In genomic region chr3:110859993-110860392, GRCh38 we compare ENCODE assay signal across 25 cellular contexts.
"Had no signal": no experiment of that assay in that cellular context is flagged by ENCODE, and none has a peak within 500 bp of the region (broad histone marks: within the 10 kb centered on the region; RNA-seq: fewer than 3 reads in every experiment).

No MANE protein-coding gene starts in this region.

- H3K36me3 ChIP-seq: brain microvascular endothelial cell, cardiac muscle cell had no signal

- H3K4me2 ChIP-seq: KMS-11 had no signal

- H3K4me1 Mint-ChIP-seq: activated CD4-positive, alpha-beta T cell treated with anti-CD3 and anti-CD28 coated beads, Interleukin-2, amount 10 ng/mL, durations not matched to agents 24 days and 14 days; activated naive CD8-positive, alpha-beta T cell treated with anti-CD3 and anti-CD28 coated beads for 36 hours; activated T-helper 17 cell treated with anti-CD3 and anti-CD28 coated beads, Interleukin-2, amount 50 U/mL, for 72 hours; central memory CD8-positive, alpha-beta T cell had no signal

- ATAC-seq: activated CD8-positive, alpha-beta T cell treated with anti-CD3 and anti-CD28 coated beads for 36 hours; activated T-cell treated with anti-CD3 and anti-CD28 coated beads, Interleukin-2, amount 50 U/mL, for 72 hours; activated T-helper 17 cell treated with anti-CD3 and anti-CD28 coated beads, Interleukin-2, amount 50 U/mL, for 72 hours had no signal

- H3K9me3 Mint-ChIP-seq: activated CD4-positive, alpha-beta T cell treated with anti-CD3 and anti-CD28 coated beads, Interleukin-2, amount 10 ng/mL, durations not matched to agents 24 days and 14 days; activated CD8-positive, alpha-beta T cell treated with anti-CD3 and anti-CD28 coated beads for 36 hours; activated naive CD8-positive, alpha-beta T cell treated with anti-CD3 and anti-CD28 coated beads for 36 hours; activated T-cell treated with anti-CD3 and anti-CD28 coated beads, Interleukin-2, amount 50 U/mL, for 72 hours; activated T-helper 17 cell treated with anti-CD3 and anti-CD28 coated beads, Interleukin-2, amount 50 U/mL, for 72 hours; central memory CD8-positive, alpha-beta T cell had no signal

- H3K36me3 Mint-ChIP-seq: activated naive CD8-positive, alpha-beta T cell treated with anti-CD3 and anti-CD28 coated beads for 36 hours had no signal

- H3K4me3 Mint-ChIP-seq: activated CD4-positive, alpha-beta T cell treated with anti-CD3 and anti-CD28 coated beads, Interleukin-2, amount 10 ng/mL, durations not matched to agents 24 days and 14 days; activated CD8-positive, alpha-beta T cell treated with anti-CD3 and anti-CD28 coated beads for 36 hours; activated naive CD8-positive, alpha-beta T cell treated with anti-CD3 and anti-CD28 coated beads for 36 hours; activated T-cell treated with anti-CD3 and anti-CD28 coated beads, Interleukin-2, amount 50 U/mL, for 72 hours; activated T-helper 17 cell treated with anti-CD3 and anti-CD28 coated beads, Interleukin-2, amount 50 U/mL, for 72 hours; central memory CD8-positive, alpha-beta T cell had no signal

- H3K27ac Mint-ChIP-seq: activated CD4-positive, alpha-beta T cell treated with anti-CD3 and anti-CD28 coated beads, Interleukin-2, amount 10 ng/mL, durations not matched to agents 24 days and 14 days; activated CD8-positive, alpha-beta T cell treated with anti-CD3 and anti-CD28 coated beads for 36 hours; activated naive CD8-positive, alpha-beta T cell treated with anti-CD3 and anti-CD28 coated beads for 36 hours; activated T-cell treated with anti-CD3 and anti-CD28 coated beads, Interleukin-2, amount 50 U/mL, for 72 hours; activated T-helper 17 cell treated with anti-CD3 and anti-CD28 coated beads, Interleukin-2, amount 50 U/mL, for 72 hours had no signal

- H3K4me3 ChIP-seq: cardiac muscle cell had no signal

- H3K27me3 Mint-ChIP-seq: activated CD8-positive, alpha-beta T cell treated with anti-CD3 and anti-CD28 coated beads for 36 hours; activated naive CD8-positive, alpha-beta T cell treated with anti-CD3 and anti-CD28 coated beads for 36 hours; activated T-helper 17 cell treated with anti-CD3 and anti-CD28 coated beads, Interleukin-2, amount 50 U/mL, for 72 hours; central memory CD8-positive, alpha-beta T cell had no signal

- H3K27me3 ChIP-seq: brain microvascular endothelial cell, cardiac muscle cell had no signal

- DNase-seq: activated CD4-positive, alpha-beta T cell treated with anti-CD3 and anti-CD28 coated beads, Interleukin-2, amount 10 ng/mL, durations not matched to agents 24 days and 14 days; activated CD4-positive, alpha-beta T cell treated with anti-CD3 and anti-CD28 coated beads, Interleukin-2, amount 50 U/mL, for 4 hours; activated CD8-positive, alpha-beta T cell treated with anti-CD3 and anti-CD28 coated beads for 36 hours; activated effector memory CD4-positive, alpha-beta T cell treated with anti-CD3 and anti-CD28 coated beads, Interleukin-2, amount 50 U/mL, for 16 hours; activated naive CD4-positive, alpha-beta T cell; activated naive CD4-positive, alpha-beta T cell treated with anti-CD3 and anti-CD28 coated beads, Interleukin-2, amount 50 U/mL, for 16 hours; activated naive CD8-positive, alpha-beta T cell treated with anti-CD3 and anti-CD28 coated beads for 36 hours; activated T-cell treated with anti-CD3 and anti-CD28 coated beads, Interleukin-2, amount 50 U/mL, for 1 hour; activated T-cell treated with anti-CD3 and anti-CD28 coated beads, Interleukin-2, amount 50 U/mL, for 72 hours; amniotic stem cell; aorta; brain microvascular endothelial cell; NCI-H1092 treated with DMSO at 0.1 percent for 48 hours; NCI-H146; NCI-H187; NCI-H2029 treated with DMSO at 0.1 percent for 48 hours; NCI-H345; NCI-H524 treated with DMSO at 0.1 percent for 48 hours; Right ventricle myocardium superior; SW 1271; T1000 had no signal

- H3K9ac ChIP-seq: KMS-11 had no signal

- H3K27ac ChIP-seq: brain microvascular endothelial cell, cardiac muscle cell, KMS-11 had no signal
